In the genomic region with DNA sequence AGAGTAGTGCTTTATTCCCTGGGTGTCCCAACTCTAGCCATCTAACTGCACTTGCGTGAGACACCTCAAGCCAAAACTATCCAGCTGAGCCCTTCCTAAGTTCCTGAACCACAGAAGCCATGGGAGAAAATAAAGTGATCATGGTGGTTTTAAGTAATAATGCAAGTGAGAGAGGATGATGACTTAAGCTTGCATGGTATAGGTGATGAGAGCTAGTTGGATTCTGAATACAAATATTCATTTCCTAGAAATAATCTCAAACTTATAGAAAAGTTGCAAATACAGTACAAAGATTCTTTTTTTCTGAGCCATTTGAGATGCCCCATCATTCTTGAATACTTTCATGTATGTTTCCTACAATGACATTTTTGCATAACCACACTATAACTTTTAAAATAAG, we compare ENCODE assay signal across 27 cellular contexts.
"Had no signal": no experiment of that assay in that cellular context is flagged by ENCODE, and none has a peak within 500 bp of the region (broad histone marks: within the 10 kb centered on the region; RNA-seq: fewer than 3 reads in every experiment).

No MANE protein-coding gene starts in this region.

- H3K9me3 ChIP-seq: esophagus muscularis mucosa, gastroesophageal sphincter, heart right ventricle, left lung, right lobe of liver, thoracic aorta, tibial nerve, upper lobe of left lung had no signal

- H3K4me3 Mint-ChIP-seq: naive thymus-derived CD4-positive, alpha-beta T cell; nephron; neural progenitor cell had no signal

- H3K27me3 Mint-ChIP-seq: naive thymus-derived CD4-positive, alpha-beta T cell; progenitor cell of endocrine pancreas had no signal

- ATAC-seq: foreskin keratinocyte; gastroesophageal sphincter; heart right ventricle; left cardiac atrium; left lung; naive thymus-derived CD4-positive, alpha-beta T cell; right lobe of liver had no signal

- H3K27ac ChIP-seq: coronary artery, esophagus muscularis mucosa, foreskin keratinocyte, gastroesophageal sphincter, heart right ventricle, left lung, neural progenitor cell, parathyroid adenoma, right lobe of liver, thoracic aorta, tibial nerve, upper lobe of left lung had no signal

- H3K36me3 Mint-ChIP-seq: naive thymus-derived CD4-positive, alpha-beta T cell; neural progenitor cell had no signal

- DNase-seq: dermis blood vessel endothelial cell; effector memory CD4-positive, alpha-beta T cell; foreskin keratinocyte; heart right ventricle; hippocampal formation; left cardiac atrium; left lung; mammary epithelial cell; mesendoderm; midbrain; naive thymus-derived CD4-positive, alpha-beta T cell; right lobe of liver; small intestine; stimulated activated CD4-positive, alpha-beta T cell treated with anti-CD3 and anti-CD28 coated beads, Interleukin-15, amount 100 ng/mL, for 24 hours; stimulated activated CD4-positive, alpha-beta T cell treated with anti-CD3 and anti-CD28 coated beads, Interleukin-2, amount 100 ng/mL, for 48 hours; stimulated activated naive CD4-positive, alpha-beta T cell; substantia nigra; upper lobe of left lung had no signal

- H3K36me3 ChIP-seq: esophagus muscularis mucosa, gastroesophageal sphincter, heart right ventricle, left lung, neural progenitor cell, right lobe of liver, thoracic aorta, tibial nerve, upper lobe of left lung had no signal

- H3K9me3 Mint-ChIP-seq: naive thymus-derived CD4-positive, alpha-beta T cell; nephron had no signal

- H3K4me3 ChIP-seq: coronary artery, esophagus muscularis mucosa, gastroesophageal sphincter, heart right ventricle, left lung, neural progenitor cell, right lobe of liver, thoracic aorta, tibial nerve, upper lobe of left lung had no signal

- H3K27ac Mint-ChIP-seq: nephron, neural progenitor cell, progenitor cell of endocrine pancreas had no signal

- H3K27me3 ChIP-seq: esophagus muscularis mucosa, foreskin keratinocyte, gastroesophageal sphincter, heart right ventricle, left lung, right lobe of liver, tibial nerve, upper lobe of left lung had no signal

- H3K4me1 ChIP-seq: neural progenitor cell, parathyroid adenoma had no signal
